Comparison of ENCODE assay signal across 9 cellular contexts in the genomic region with DNA sequence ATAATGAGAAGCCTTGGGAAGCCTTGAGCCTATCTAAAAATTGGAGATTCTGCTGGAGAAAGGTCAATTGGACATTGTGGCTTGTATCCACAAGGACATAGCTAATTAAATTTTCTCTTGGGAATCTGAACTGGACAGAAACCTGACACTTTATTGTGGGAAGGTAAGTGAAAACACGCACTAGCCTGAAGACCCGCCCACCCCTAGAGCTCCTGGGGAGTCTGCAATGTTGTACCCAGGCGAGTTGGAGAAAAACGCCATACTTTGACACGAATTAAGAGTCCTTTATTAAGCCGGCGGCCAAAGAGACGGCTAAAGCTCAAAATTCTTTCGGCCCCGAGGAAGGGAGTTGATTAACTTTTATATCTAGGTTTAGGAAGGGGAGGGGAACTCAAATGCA. TPM values are rescaled to one million over a fixed set of nuclear protein-coding genes. Genes with fewer than 3 reads are reported as not detected.
DNase-seq lines count a peak whose midpoint lies in the region; ATAC-seq lines count a peak whose summit lies in the region.
"Had no signal": no experiment of that assay in that cellular context is flagged by ENCODE, and none has a peak within 500 bp of the region (broad histone marks: within the 10 kb centered on the region; RNA-seq: fewer than 3 reads in every experiment).

No MANE protein-coding gene starts in this region.

- H3K4me1 ChIP-seq in CD4-positive, alpha-beta memory T cell (ENCODE audit: insufficient read depth, low read length), result peaks cover 15% of the 10 kb centered on the region

- H3K4me3 ChIP-seq in CD4-positive, alpha-beta memory T cell (ENCODE audit: low read length in 2 of 2), result no peak overlapping the region

- POLR2A ChIA-PET in CD4-positive, alpha-beta memory T cell (lab: Charles Lee; ENCODE audit: partially characterized antibody), result interaction anchor here (0.7 to 0.9 kb wide), 2 partner anchors 41 to 181 kb away, joined by 4 read pairs; partner anchors contain the start of genes MAL and ZNF2

- H3K27ac Mint-ChIP-seq in CD4-positive, alpha-beta memory T cell, result peak overlapping the region in 5 of 7 donors; percentile 48 to 90 (median 71)
- H3K27ac Mint-ChIP-seq in IgD-negative memory B cell, result peak overlapping the region in 2 of 3 donors; percentile 60 to 84
- H3K27ac Mint-ChIP-seq in natural killer cell treated with Interleukin-12 subunit alpha and Interleukin-12 subunit beta and Interleukin-15 and Interleukin-18, amount 100 ng/mL, for 72 hours, result peak overlapping the region in 1 of 2 donors; percentile 72

- peak overlapping the region; percentile 93 to 97 (median 96) for H3K4me3 Mint-ChIP-seq in CD4-positive, alpha-beta memory T cell
- H3K4me3 Mint-ChIP-seq in IgD-negative memory B cell, result peak overlapping the region; percentile 84 to 97 (median 96)
- peak overlapping the region; percentile 92 for H3K4me3 Mint-ChIP-seq in natural killer cell treated with Interleukin-12 subunit alpha and Interleukin-12 subunit beta and Interleukin-15 and Interleukin-18, amount 100 ng/mL, for 72 hours

- H3K9me3 ChIP-seq in CD4-positive, alpha-beta memory T cell (ENCODE audit: control insufficient read depth in 1 of 2, low read length in 2 of 2), result no peaks in the 10 kb centered on the region

- H3K27ac ChIP-seq in CD4-positive, alpha-beta memory T cell (ENCODE audit: low read depth, low read length), result no peak overlapping the region

- peaks cover 4 to 16% (median 8%) of the 10 kb centered on the region in 8 donors for H3K9me3 Mint-ChIP-seq in CD4-positive, alpha-beta memory T cell
- H3K9me3 Mint-ChIP-seq in IgD-negative memory B cell, result peaks cover 10 to 15% (median 10%) of the 10 kb centered on the region in 3 donors
- peaks cover 6% of the 10 kb centered on the region for H3K9me3 Mint-ChIP-seq in natural killer cell treated with Interleukin-12 subunit alpha and Interleukin-12 subunit beta and Interleukin-15 and Interleukin-18, amount 100 ng/mL, for 72 hours

- H3K4me1 Mint-ChIP-seq in CD4-positive, alpha-beta memory T cell, result peaks cover 11 to 19% (median 15%) of the 10 kb centered on the region in 4 donors
- peaks cover 11 to 22% (median 19%) of the 10 kb centered on the region in 3 donors for H3K4me1 Mint-ChIP-seq in IgD-negative memory B cell
- H3K4me1 Mint-ChIP-seq in natural killer cell treated with Interleukin-12 subunit alpha and Interleukin-12 subunit beta and Interleukin-15 and Interleukin-18, amount 100 ng/mL, for 72 hours (ENCODE audit: low read depth in 2 of 2), result peaks cover 9 to 17% of the 10 kb centered on the region in 2 donors

- no peak for ATAC-seq in natural killer cell treated with Interleukin-12 subunit alpha and Interleukin-12 subunit beta and Interleukin-15 and Interleukin-18, amount 100 ng/mL, for 72 hours

- CTCF ChIA-PET in CD4-positive, alpha-beta memory T cell (lab: Charles Lee; ENCODE audit: partially characterized antibody), result interaction anchor here (0.8 to 1.6 kb wide), 3 partner anchors 38 to 127 kb away, joined by 3 to 4 read pairs (median 3); no protein-coding TSS in a partner anchor

- no peak for DNase-seq in CD4-positive, alpha-beta memory T cell
- DNase-seq in cerebellar cortex (ENCODE audit: low spot score), result peak; percentile 1
- DNase-seq in natural killer cell treated with Interleukin-12 subunit alpha and Interleukin-12 subunit beta and Interleukin-15 and Interleukin-18, amount 100 ng/mL, for 72 hours (ENCODE audit: low spot score), result no peak
- no peak for DNase-seq in DMS 273 treated with DMSO at 0.1 percent for 48 hours (lab: John Stamatoyannopoulos, UW)
- no peak for DNase-seq in SK-N-DZ (ENCODE audit: low spot score)
- no peak for DNase-seq in SKM-1 (lab: John Stamatoyannopoulos, UW; ENCODE audit: unreplicated experiment)
- no peak for DNase-seq in activated CD8-positive, alpha-beta memory T cell treated with anti-CD3 and anti-CD28 coated beads, Interleukin-2, amount 50 U/mL, for 4 hours
- DNase-seq: NCI-H526 treated with DMSO at 0.1 percent for 48 hours had no signal

- intact Hi-C loops in CD4-positive, alpha-beta memory T cell (cut with micrococcal nuclease), result loop anchor here (2.0 kb wide), 1 partner anchor 91 kb away; no protein-coding TSS in a partner anchor

- H3K27me3 Mint-ChIP-seq in CD4-positive, alpha-beta memory T cell, result no peaks in the 10 kb centered on the region
- no peaks in the 10 kb centered on the region for H3K27me3 Mint-ChIP-seq in IgD-negative memory B cell
- H3K27me3 Mint-ChIP-seq in natural killer cell treated with Interleukin-12 subunit alpha and Interleukin-12 subunit beta and Interleukin-15 and Interleukin-18, amount 100 ng/mL, for 72 hours, result no peaks in the 10 kb centered on the region

- H3K36me3 ChIP-seq in CD4-positive, alpha-beta memory T cell (ENCODE audit: insufficient read depth, low read length), result no peaks in the 10 kb centered on the region

- H3K36me3 Mint-ChIP-seq in CD4-positive, alpha-beta memory T cell, result peaks cover 31 to 32% of the 10 kb centered on the region in 2 donors
- peaks cover 19% of the 10 kb centered on the region for H3K36me3 Mint-ChIP-seq in IgD-negative memory B cell
- peaks cover 23% of the 10 kb centered on the region for H3K36me3 Mint-ChIP-seq in natural killer cell treated with Interleukin-12 subunit alpha and Interleukin-12 subunit beta and Interleukin-15 and Interleukin-18, amount 100 ng/mL, for 72 hours

- H3K27me3 ChIP-seq in CD4-positive, alpha-beta memory T cell (ENCODE audit: insufficient read depth, low read length), result no peaks in the 10 kb centered on the region

RNA-seq across cellular contexts. Expression of gene ZNF892, which starts 1.2 kb away (rescaled TPM):
- 1 to 10 TPM; 4.7 to 5.9 TPM for total RNA-seq in CD4-positive, alpha-beta memory T cell
- under 1 TPM in 1 of 2 donors, not detected in 1; 0.61 TPM for polyA plus RNA-seq in CD4-positive, alpha-beta memory T cell
- 0.53 TPM for polyA plus RNA-seq in IgD-negative memory B cell
- 1 to 10 TPM; 4.1 to 4.4 TPM for total RNA-seq in natural killer cell treated with Interleukin-12 subunit alpha and Interleukin-12 subunit beta and Interleukin-15 and Interleukin-18, amount 100 ng/mL, for 72 hours
- 2.8 and 4.3 TPM in 2 replicates for polyA plus RNA-seq in SK-N-DZ (2014; cell fraction: cytosol; rRNA removed)
- polyA plus RNA-seq in SK-N-DZ (2014; cell fraction: nucleus; rRNA removed), result 2.5 and 7.2 TPM in 2 replicates

RNA-seq across cellular contexts. Expression of gene ZNF2, which starts 40.5 kb away (rescaled TPM):
- total RNA-seq in CD4-positive, alpha-beta memory T cell, result 10 to 100 TPM in 1 of 2 experiments, 1 to 10 TPM in 1; 8.3 to 10.1 TPM
- 1 to 10 TPM; 2.1 to 4.3 TPM for polyA plus RNA-seq in CD4-positive, alpha-beta memory T cell
- polyA plus RNA-seq in IgD-negative memory B cell, result 3.8 TPM
- total RNA-seq in natural killer cell treated with Interleukin-12 subunit alpha and Interleukin-12 subunit beta and Interleukin-15 and Interleukin-18, amount 100 ng/mL, for 72 hours, result 1 to 10 TPM; 3.4 to 5.4 TPM
- 4.4 and 6.3 TPM in 2 replicates for polyA plus RNA-seq in SK-N-DZ (2014; cell fraction: cytosol; rRNA removed)
- polyA plus RNA-seq in SK-N-DZ (2014; cell fraction: nucleus; rRNA removed), result 2.6 and 4.6 TPM in 2 replicates

RNA-seq across cellular contexts. Expression of gene ZNF514, which starts 46.4 kb away (rescaled TPM):
- 10 to 100 TPM; 35.2 to 37.1 TPM for total RNA-seq in CD4-positive, alpha-beta memory T cell
- polyA plus RNA-seq in CD4-positive, alpha-beta memory T cell, result 10 to 100 TPM in 1 of 2 donors, 1 to 10 TPM in 1; 7.3 to 11.2 TPM
- 3.7 TPM for polyA plus RNA-seq in IgD-negative memory B cell
- 10 to 100 TPM; 11.0 to 12.1 TPM for total RNA-seq in natural killer cell treated with Interleukin-12 subunit alpha and Interleukin-12 subunit beta and Interleukin-15 and Interleukin-18, amount 100 ng/mL, for 72 hours
- 11.9 and 14.3 TPM in 2 replicates for polyA plus RNA-seq in SK-N-DZ (2014; cell fraction: cytosol; rRNA removed)
- 31.8 and 52.6 TPM in 2 replicates for polyA plus RNA-seq in SK-N-DZ (2014; cell fraction: nucleus; rRNA removed)
